1 cellular context compared by ENCODE assay signal in the genomic region with DNA sequence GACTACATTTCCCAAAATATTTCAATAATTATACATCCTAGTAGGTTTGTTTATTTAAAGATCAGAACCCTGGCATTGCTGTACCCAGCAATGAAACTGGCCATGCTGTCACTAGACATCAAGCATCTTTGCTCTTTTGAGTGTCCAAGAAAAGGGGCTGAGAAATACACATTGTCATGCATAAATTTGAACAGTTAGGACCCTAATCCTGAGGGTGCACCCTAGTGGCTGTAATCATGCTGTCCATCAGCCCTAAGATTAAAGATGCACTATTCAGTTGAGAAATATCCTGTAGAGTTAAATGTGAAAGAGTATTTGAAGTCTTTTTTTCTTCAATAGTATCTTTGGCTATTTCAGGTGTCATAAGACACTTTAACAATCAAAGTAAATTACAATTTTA.
TF ChIP-seq lines count a peak whose summit lies in the region.

No MANE protein-coding gene starts in this region.

TF ChIP-seq in GM23338, 12 proteins besides CTCF, POLR2A, EP300 and RAD21 (continued from another document):
- no peak for TF ChIP-seq EZH2phosphoT487 (IDR thresholded peaks at IDR 0.05; ENCODE audit: unreplicated experiment)
- TF ChIP-seq POLR2AphosphoS5 (IDR thresholded peaks at IDR 0.05; ENCODE audit: low read depth), result no peak
- no peak for TF ChIP-seq EZH2 (IDR thresholded peaks at IDR 0.05; ENCODE audit: low read depth, unreplicated experiment)
- no peak for TF ChIP-seq REST (IDR thresholded peaks at IDR 0.05; ENCODE audit: unreplicated experiment)
TF ChIP-seq in GM23338: peak in this region for 0.
